ENCODE assay signal across 11 cellular contexts in genomic region chr3:24069045-24069444, GRCh38.
A peak's percentile ranks its signal among the peaks of the same experiment; 100 is the strongest.
DNase-seq lines count a peak whose midpoint lies in the region; ATAC-seq and TF ChIP-seq lines count a peak whose summit lies in the region.
"Had no signal": no experiment of that assay in that cellular context is flagged by ENCODE, and none has a peak within 500 bp of the region (broad histone marks: within the 10 kb centered on the region; RNA-seq: fewer than 3 reads in every experiment).

No MANE protein-coding gene starts in this region.

- H3K27me3 ChIP-seq in SJCRH30: no peaks in the 10 kb centered on the region

- no peaks in the 10 kb centered on the region for H3K36me3 ChIP-seq in SJCRH30

- peaks cover 5% of the 10 kb centered on the region for H3K4me1 ChIP-seq in SJCRH30

- TF ChIP-seq CTCF in C4-2B (conservative IDR thresholded peaks at IDR 0.05) (peak; percentile 57), HFFc6 (IDR thresholded peaks at IDR 0.05) (peak; percentile 69)

- no peak overlapping the region for H3K4me3 Mint-ChIP-seq in HFFc6
- H3K4me3 Mint-ChIP-seq: natural killer cell treated with Interleukin-12 subunit alpha and Interleukin-12 subunit beta and Interleukin-15 and Interleukin-18, amount 100 ng/mL, for 72 hours had no signal

- no peak overlapping the region for H3K4me3 ChIP-seq in SJCRH30

- H3K27ac Mint-ChIP-seq in HFFc6: no peak overlapping the region
- H3K27ac Mint-ChIP-seq: natural killer cell treated with Interleukin-12 subunit alpha and Interleukin-12 subunit beta and Interleukin-15 and Interleukin-18, amount 100 ng/mL, for 72 hours had no signal

- H3K9me3 ChIP-seq in SJCRH30 (replicated peaks): no peaks in the 10 kb centered on the region

- no peaks in the 10 kb centered on the region for H3K27me3 Mint-ChIP-seq in HFFc6 (ENCODE audit: insufficient read depth)
- H3K27me3 Mint-ChIP-seq: natural killer cell treated with Interleukin-12 subunit alpha and Interleukin-12 subunit beta and Interleukin-15 and Interleukin-18, amount 100 ng/mL, for 72 hours had no signal

- peaks cover 6% of the 10 kb centered on the region for H3K4me1 Mint-ChIP-seq in HFFc6 (ENCODE audit: low read depth)

- H3K9me3 Mint-ChIP-seq in HFFc6: no peaks in the 10 kb centered on the region

- H3K27ac ChIP-seq in C4-2B: no peak overlapping the region
- no peak overlapping the region for H3K27ac ChIP-seq in SJCRH30

- DNase-seq in HFFc6 (peak; percentile 18), SJCRH30 (peak; percentile 21 to 60), left lobe of liver (ENCODE audit: low spot score) (no peak), GOT3 (lab: John Stamatoyannopoulos, UW) (no peak)
- DNase-seq: activated CD8-positive, alpha-beta memory T cell treated with anti-CD3 and anti-CD28 coated beads, Interleukin-2, amount 50 U/mL, for 4 hours; hypothalamus had no signal

- ATAC-seq in left lobe of liver (peak; percentile 47), GM18519 (IDR thresholded peaks at IDR 0.05; ENCODE audit: low FRiP score, unreplicated experiment) (no peak), HG03139 (IDR thresholded peaks at IDR 0.05; ENCODE audit: unreplicated experiment) (no peak), HG02852 (IDR thresholded peaks at IDR 0.05; ENCODE audit: unreplicated experiment) (no peak)
- ATAC-seq: natural killer cell treated with Interleukin-12 subunit alpha and Interleukin-12 subunit beta and Interleukin-15 and Interleukin-18, amount 100 ng/mL, for 72 hours had no signal

- H3K36me3 Mint-ChIP-seq in HFFc6 (ENCODE audit: low read depth): no peaks in the 10 kb centered on the region
- H3K36me3 Mint-ChIP-seq: natural killer cell treated with Interleukin-12 subunit alpha and Interleukin-12 subunit beta and Interleukin-15 and Interleukin-18, amount 100 ng/mL, for 72 hours had no signal

Comparison
In these comparisons a context has a peak if more than half of its experiments do, and no peak if none do; other contexts are left out.
1. DNase-seq: peak in HFFc6 (single experiment) and SJCRH30 (2 of 2); none in left lobe of liver (single experiment) and GOT3 (single experiment).